27 cellular contexts compared by ENCODE assay signal in genomic region chr11:126878892-126879291, GRCh38.
DNase-seq lines count a peak whose midpoint lies in the region; TF ChIP-seq lines count a peak whose summit lies in the region.
"Had no signal": no experiment of that assay in that cellular context is flagged by ENCODE, and none has a peak within 500 bp of the region (broad histone marks: within the 10 kb centered on the region; RNA-seq: fewer than 3 reads in every experiment).

No MANE protein-coding gene starts in this region.

- peak overlapping the region; percentile 29 for H3K27ac ChIP-seq in smooth muscle cell (ENCODE audit: low read depth)
- no peak overlapping the region for H3K27ac ChIP-seq in right atrium auricular region
- H3K27ac ChIP-seq: C4-2B had no signal

- no peaks in the 10 kb centered on the region for H4K20me1 ChIP-seq in smooth muscle cell (ENCODE audit: low read depth)

- peak overlapping the region; percentile 68 for H3K4me2 ChIP-seq in smooth muscle cell
- H3K4me2 ChIP-seq: SK-N-SH had no signal

- DNase-seq in NCI-H510A treated with DMSO at 0.1 percent for 48 hours (lab: John Stamatoyannopoulos, UW) (peak; percentile 19), NCI-H510A (lab: John Stamatoyannopoulos, UW) (no peak), NCI-H526 (lab: John Stamatoyannopoulos, UW) (peak; percentile 93 to 95), globus pallidus (ENCODE audit: low spot score) (peak; percentile 70), smooth muscle cell (lab: John Stamatoyannopoulos, UW; ENCODE audit: unreplicated experiment) (no peak), right atrium auricular region (ENCODE audit: low spot score) (no peak), lower leg skin (ENCODE audit: low spot score in 2 of 2) (no peak)
- DNase-seq in stimulated activated CD4-positive, alpha-beta T cell treated with anti-CD3 and anti-CD28 coated beads, Interleukin-1b, Interleukin-23, amount 100 ng/mL, for 48 hours: no peak
- DNase-seq: AML-193; CD8-positive, alpha-beta T cell; DMS 273 treated with DMSO at 0.1 percent for 48 hours; DMS79; GDM1; GOT3; HFFc6; Kasumi-1; MV-4-11; NCI-H187 treated with DMSO at 0.1 percent for 48 hours; NCI-H2107; NCI-H226; NCI-H524; SK-N-SH; SW 1271 had no signal

- no peak overlapping the region for H3K9ac ChIP-seq in smooth muscle cell (ENCODE audit: low read depth)
- H3K9ac ChIP-seq: SK-N-SH had no signal

- H3F3A ChIP-seq in smooth muscle cell (ENCODE audit: low read depth): no peaks in the 10 kb centered on the region

- H3K27me3 ChIP-seq in smooth muscle cell (ENCODE audit: low read depth): peaks cover 14% of the 10 kb centered on the region
- no peaks in the 10 kb centered on the region for H3K27me3 ChIP-seq in right atrium auricular region

- TF ChIP-seq CTCF in smooth muscle cell (IDR thresholded peaks at IDR 0.05; ENCODE audit: borderline replicate concordance, insufficient read depth, poor library complexity, severe bottlenecking) (no peak), right atrium auricular region (IDR thresholded peaks at IDR 0.05) (no peak), lower leg skin (IDR thresholded peaks at IDR 0.05) (no peak)

- no peak for TF ChIP-seq POLR2A in lower leg skin (IDR thresholded peaks at IDR 0.05)

- H3K4me3 ChIP-seq in smooth muscle cell: no peak overlapping the region
- H3K4me3 ChIP-seq in right atrium auricular region: no peak overlapping the region
- H3K4me3 ChIP-seq in lower leg skin (ENCODE audit: low read depth, poor library complexity, severe bottlenecking): no peak overlapping the region
- H3K4me3 ChIP-seq: GM12878, HAP-1, K562 had no signal

- H2AFZ ChIP-seq in smooth muscle cell (ENCODE audit: low read depth): no peak overlapping the region

- intact Hi-C loops in lower leg skin (cut with DNase I; ENCODE audit: low total_unique reads): no loop called here

- H3K79me2 ChIP-seq in smooth muscle cell (ENCODE audit: low read depth): no peaks in the 10 kb centered on the region

- peaks cover 13% of the 10 kb centered on the region for H3K4me1 ChIP-seq in smooth muscle cell (ENCODE audit: low read depth)
- no peaks in the 10 kb centered on the region for H3K4me1 ChIP-seq in right atrium auricular region
- H3K4me1 ChIP-seq: HAP-1 had no signal

- 61% methylated on average over 3 of the region's 3 CpGs for WGBS in smooth muscle cell (ENCODE audit: low lambda C conversion rate)
- WGBS in lower leg skin, 2 donors: 51 to 57% methylated on average over 3 of the region's 3 CpGs

- H3K36me3 ChIP-seq in smooth muscle cell (ENCODE audit: low read depth): no peaks in the 10 kb centered on the region
- no peaks in the 10 kb centered on the region for H3K36me3 ChIP-seq in right atrium auricular region
- H3K36me3 ChIP-seq: HAP-1 had no signal

- H3K9me3 ChIP-seq in smooth muscle cell (replicated peaks; ENCODE audit: low read depth): no peaks in the 10 kb centered on the region
- no peaks in the 10 kb centered on the region for H3K9me3 ChIP-seq in right atrium auricular region
- H3K9me3 ChIP-seq: HAP-1, SK-N-SH had no signal

Comparison
In these comparisons a context has a peak if more than half of its experiments do, and no peak if none do; other contexts are left out.
1. DNase-seq: peak in NCI-H510A treated with DMSO at 0.1 percent for 48 hours (single experiment), NCI-H526 (2 of 2) and globus pallidus (single experiment); none in NCI-H510A (single experiment), smooth muscle cell (single experiment), right atrium auricular region (single experiment), stimulated activated CD4-positive, alpha-beta T cell treated with anti-CD3 and anti-CD28 coated beads, Interleukin-1b, Interleukin-23, amount 100 ng/mL, for 48 hours (single experiment) and lower leg skin (0 of 2).